Comparison of ENCODE assay signal across 16 cellular contexts in genomic region chr1:50980505-50980904, GRCh38. TPM values are rescaled to one million over a fixed set of nuclear protein-coding genes. Genes with fewer than 3 reads are reported as not detected.
A peak's percentile ranks its signal among the peaks of the same experiment; 100 is the strongest.
DNase-seq lines count a peak whose midpoint lies in the region; ATAC-seq and TF ChIP-seq lines count a peak whose summit lies in the region.
"Had no signal": no experiment of that assay in that cellular context is flagged by ENCODE, and none has a peak within 500 bp of the region (broad histone marks: within the 10 kb centered on the region; RNA-seq: fewer than 3 reads in every experiment).

No MANE protein-coding gene starts in this region.

- POLR2A ChIA-PET in PC-3 (lab: Charles Lee; ENCODE audit: unreplicated experiment): no interaction called here

- H4K20me1 ChIP-seq in PC-3 (ENCODE audit: low read length): no peaks in the 10 kb centered on the region

- H3K9me2 ChIP-seq in PC-3 (replicated peaks; ENCODE audit: low read length): no peaks in the 10 kb centered on the region

- ATAC-seq in heart right ventricle (no peak), PC-3 (no peak), gastroesophageal sphincter (no peak), upper lobe of right lung (no peak)
- ATAC-seq: WTC11 had no signal

- DNase-seq in heart right ventricle: no peak
- DNase-seq in cardiac septum (ENCODE audit: low spot score): no peak
- DNase-seq in PC-3: no peak
- DNase-seq in vagina (ENCODE audit: extremely low spot score in 2 of 2): no peak
- no peak for DNase-seq in NCI-H82 (lab: John Stamatoyannopoulos, UW)
- no peak for DNase-seq in ovary
- no peak for DNase-seq in upper lobe of right lung
- DNase-seq: activated gamma-delta T cell treated with Interleukin-2 at 50 U/mL for 16 hours; Karpas-422; midbrain; stimulated activated CD4-positive, alpha-beta T cell treated with anti-CD3 and anti-CD28 coated beads, Interleukin-15, amount 100 ng/mL, for 24 hours; SW 1271; thyroid gland had no signal

- H3K36me3 ChIP-seq in heart right ventricle: no peaks in the 10 kb centered on the region
- H3K36me3 ChIP-seq in PC-3 (ENCODE audit: low read depth, low read length): no peaks in the 10 kb centered on the region
- H3K36me3 ChIP-seq in gastroesophageal sphincter: no peaks in the 10 kb centered on the region
- H3K36me3 ChIP-seq in vagina: no peaks in the 10 kb centered on the region
- no peaks in the 10 kb centered on the region for H3K36me3 ChIP-seq in ovary
- H3K36me3 ChIP-seq in upper lobe of right lung: no peaks in the 10 kb centered on the region
- H3K36me3 ChIP-seq: thyroid gland had no signal

- no peaks in the 10 kb centered on the region for H3F3A ChIP-seq in PC-3 (ENCODE audit: low read length, unreplicated experiment)

- BruUV-seq in PC-3 (replicated peaks; lab: Mats Ljungman, UMichigan): no TSS peak

- no peak for TF ChIP-seq EP300 in gastroesophageal sphincter (IDR thresholded peaks at IDR 0.05)
- no peak for TF ChIP-seq EP300 in ovary (IDR thresholded peaks at IDR 0.05)

- intact Hi-C loops in heart right ventricle (cut with DNase I): no loop called here
- intact Hi-C loops in cardiac septum (cut with DNase I): no loop called here
- intact Hi-C loops in PC-3 (cut with micrococcal nuclease): no loop called here
- intact Hi-C loops in vagina (cut with DNase I): no loop called here
- intact Hi-C loops in ovary (cut with DNase I): no loop called here
- intact Hi-C loops in upper lobe of right lung (cut with DNase I): no loop called here

- H3K9me3 ChIP-seq in heart right ventricle: no peaks in the 10 kb centered on the region
- no peaks in the 10 kb centered on the region for H3K9me3 ChIP-seq in PC-3 (ENCODE audit: low read length)
- no peaks in the 10 kb centered on the region for H3K9me3 ChIP-seq in gastroesophageal sphincter
- H3K9me3 ChIP-seq in vagina: no peaks in the 10 kb centered on the region
- H3K9me3 ChIP-seq in ovary: no peaks in the 10 kb centered on the region
- no peaks in the 10 kb centered on the region for H3K9me3 ChIP-seq in upper lobe of right lung
- H3K9me3 ChIP-seq: thyroid gland had no signal

- peak overlapping the region in 2 of 10 donors; percentile 89 to 94 for H3K4me3 ChIP-seq in heart right ventricle
- H3K4me3 ChIP-seq in PC-3 (ENCODE audit: low read length): peak overlapping the region; percentile 85; the same call in 1 of the 2 replicates
- no peak overlapping the region for H3K4me3 ChIP-seq in gastroesophageal sphincter
- no peak overlapping the region for H3K4me3 ChIP-seq in vagina
- no peak overlapping the region for H3K4me3 ChIP-seq in ovary
- H3K4me3 ChIP-seq in upper lobe of right lung: no peak overlapping the region
- H3K4me3 ChIP-seq: thyroid gland had no signal

- H3K9ac ChIP-seq in PC-3 (ENCODE audit: low read length): peak overlapping the region; percentile 87; the same call in 1 of the 2 replicates
- H3K9ac ChIP-seq: parathyroid adenoma had no signal

- TF ChIP-seq CTCF in heart right ventricle (IDR thresholded peaks at IDR 0.05): no peak
- TF ChIP-seq CTCF in PC-3 (conservative IDR thresholded peaks at IDR 0.05; ENCODE audit: low read depth, low read length): no peak
- no peak for TF ChIP-seq CTCF in gastroesophageal sphincter (IDR thresholded peaks at IDR 0.05)
- TF ChIP-seq CTCF in vagina (IDR thresholded peaks at IDR 0.05): no peak
- TF ChIP-seq CTCF in ovary (IDR thresholded peaks at IDR 0.05): no peak
- TF ChIP-seq CTCF in upper lobe of right lung (IDR thresholded peaks at IDR 0.05): no peak

- H3K27me3 ChIP-seq in heart right ventricle: peaks cover 0 to 69% (median 0%) of the 10 kb centered on the region in 7 donors
- no peaks in the 10 kb centered on the region for H3K27me3 ChIP-seq in PC-3 (ENCODE audit: low read length)
- no peaks in the 10 kb centered on the region for H3K27me3 ChIP-seq in gastroesophageal sphincter
- H3K27me3 ChIP-seq in vagina: no peaks in the 10 kb centered on the region
- H3K27me3 ChIP-seq in ovary: no peaks in the 10 kb centered on the region
- H3K27me3 ChIP-seq in upper lobe of right lung: peaks cover 6% of the 10 kb centered on the region
- H3K27me3 ChIP-seq: thyroid gland had no signal

- CTCF ChIA-PET in PC-3 (lab: Charles Lee): no interaction called here

- TF ChIP-seq POLR2A in gastroesophageal sphincter (IDR thresholded peaks at IDR 0.05) (no peak), vagina (IDR thresholded peaks at IDR 0.05) (no peak), ovary (IDR thresholded peaks at IDR 0.05) (no peak)

- peak overlapping the region in 7 of 10 donors; percentile 2 to 100 (median 99) for H3K27ac ChIP-seq in heart right ventricle
- no peak overlapping the region for H3K27ac ChIP-seq in PC-3 (ENCODE audit: low read length)
- peak overlapping the region; percentile 98 to 99 (median 98) for H3K27ac ChIP-seq in gastroesophageal sphincter
- H3K27ac ChIP-seq in vagina: peak overlapping the region; percentile 96
- H3K27ac ChIP-seq in ovary: peak overlapping the region in 1 of 2 donors; percentile 99
- H3K27ac ChIP-seq in upper lobe of right lung: no peak overlapping the region

- H3K4me1 ChIP-seq in heart right ventricle (peaks cover 0 to 58% (median 26%) of the 10 kb centered on the region in 9 donors), PC-3 (ENCODE audit: insufficient read depth, low read length) (peaks cover 25% of the 10 kb centered on the region), gastroesophageal sphincter (peaks cover 0 to 51% (median 0%) of the 10 kb centered on the region in 3 donors), vagina (no peaks in the 10 kb centered on the region), ovary (ENCODE audit: insufficient read depth) (peaks cover 3% of the 10 kb centered on the region), upper lobe of right lung (no peaks in the 10 kb centered on the region)
- H3K4me1 ChIP-seq: parathyroid adenoma, thyroid gland had no signal

- H3K79me2 ChIP-seq in PC-3 (ENCODE audit: low read length): peaks cover 65% of the 10 kb centered on the region
- H3K79me2 ChIP-seq: parathyroid adenoma had no signal

- peak overlapping the region; percentile 84 for H3K4me2 ChIP-seq in PC-3 (ENCODE audit: low read length)

- peak overlapping the region; percentile 26; the same call in 1 of the 2 replicates for H2AFZ ChIP-seq in PC-3 (ENCODE audit: low read length)
- H2AFZ ChIP-seq: parathyroid adenoma had no signal

RNA-seq across cellular contexts. Expression of gene CDKN2C, which starts 10.5 kb away (rescaled TPM):
- total RNA-seq in heart right ventricle (10 to 100 TPM in 9 of 10 donors, 1 to 10 TPM in 1; 8.2 to 26.3 (median 12.8) TPM), cardiac septum (9.8 TPM), PC-3 (2014; rRNA removed) (49.2 and 60.0 TPM in 2 replicates), gastroesophageal sphincter (10 to 100 TPM; 21.1 to 52.1 (median 38.8) TPM), vagina (22.8 TPM), ovary (10 to 100 TPM; 17.4 to 49.2 (median 32.7) TPM), upper lobe of right lung (9.6 TPM)
- polyA plus RNA-seq in heart right ventricle (10 to 100 TPM in 1 of 2 donors, 1 to 10 TPM in 1; 9.1 to 11.3 TPM), ovary (10 to 100 TPM; 46.7 to 65.6 TPM)
- total RNA-seq: WTC11 had no signal

RNA-seq across cellular contexts. Expression of gene FAF1, which starts 20.4 kb away (rescaled TPM):
- 100 to 1,000 TPM in 1 of 10 donors, 10 to 100 TPM in 9; 81.4 to 102 (median 90.8) TPM for total RNA-seq in heart right ventricle
- 10 to 100 TPM; 30.9 to 62.3 TPM for polyA plus RNA-seq in heart right ventricle
- total RNA-seq in cardiac septum: 81.0 TPM
- 12.7 and 14.7 TPM in 2 replicates for total RNA-seq in PC-3 (2014; rRNA removed)
- total RNA-seq in gastroesophageal sphincter: 10 to 100 TPM; 60.4 to 89.0 (median 67.8) TPM
- 40.0 TPM for total RNA-seq in vagina
- total RNA-seq in ovary: 10 to 100 TPM; 23.1 to 76.0 (median 57.1) TPM
- polyA plus RNA-seq in ovary: 10 to 100 TPM; 32.8 to 67.6 TPM
- total RNA-seq in upper lobe of right lung: 46.4 TPM

Comparison
In these comparisons a context has a peak if more than half of its experiments do, and no peak if none do; other contexts are left out.
1. H3K27ac ChIP-seq: peak in heart right ventricle (7 of 10), gastroesophageal sphincter (4 of 4) and vagina (single experiment); none in PC-3 (single experiment) and upper lobe of right lung (single experiment).